3 cellular contexts compared by ENCODE assay signal in the genomic region with DNA sequence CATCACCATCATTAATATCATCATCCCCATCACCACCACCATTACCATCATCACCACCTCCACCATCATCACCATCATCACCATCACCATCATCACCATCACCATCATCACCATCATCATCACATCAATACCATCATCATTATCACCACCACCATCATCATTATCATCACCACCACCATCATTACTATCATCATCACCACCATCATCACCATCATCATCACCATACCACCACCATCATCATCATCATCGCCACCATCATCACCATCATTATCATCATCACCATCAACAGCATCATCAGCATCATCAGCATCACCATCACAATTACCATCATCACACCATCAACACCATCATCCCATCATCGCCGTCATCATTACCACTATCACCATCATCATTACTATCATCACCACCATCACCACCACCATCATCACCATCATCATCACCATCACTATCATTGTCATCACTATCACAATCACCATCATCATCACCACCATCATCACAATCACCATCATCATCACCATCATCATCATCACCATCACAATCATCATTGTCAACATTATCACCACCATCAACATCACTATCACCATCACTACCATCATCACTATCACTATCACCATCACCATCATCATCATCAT.
TF ChIP-seq lines count a peak whose summit lies in the region.

No MANE protein-coding gene starts in this region.

TF ChIP-seq in HepG2, 621 proteins besides CTCF, POLR2A, EP300 and RAD21:
- TF ChIP-seq SAP130 (CRISPR knock-in tag; IDR thresholded peaks at IDR 0.05; ENCODE audit: low read depth) (no peak), ATF7 (IDR thresholded peaks at IDR 0.05) (0 out of 2 replicates have a peak, but pooled peaks have one; percentile 2), ATF7 (CRISPR knock-in tag; IDR thresholded peaks at IDR 0.05) (no peak), ZNF496 (CRISPR knock-in tag; IDR thresholded peaks at IDR 0.05; ENCODE audit: insufficient replicate concordance) (no peak), CREB1 (IDR thresholded peaks at IDR 0.05) (peak; percentile 98), CREB1 (CRISPR knock-in tag; IDR thresholded peaks at IDR 0.05) (no peak)

TF ChIP-seq in GM12878, 131 proteins besides CTCF, POLR2A, EP300 and RAD21 (continues in another document):
- TF ChIP-seq, protein P1, sequence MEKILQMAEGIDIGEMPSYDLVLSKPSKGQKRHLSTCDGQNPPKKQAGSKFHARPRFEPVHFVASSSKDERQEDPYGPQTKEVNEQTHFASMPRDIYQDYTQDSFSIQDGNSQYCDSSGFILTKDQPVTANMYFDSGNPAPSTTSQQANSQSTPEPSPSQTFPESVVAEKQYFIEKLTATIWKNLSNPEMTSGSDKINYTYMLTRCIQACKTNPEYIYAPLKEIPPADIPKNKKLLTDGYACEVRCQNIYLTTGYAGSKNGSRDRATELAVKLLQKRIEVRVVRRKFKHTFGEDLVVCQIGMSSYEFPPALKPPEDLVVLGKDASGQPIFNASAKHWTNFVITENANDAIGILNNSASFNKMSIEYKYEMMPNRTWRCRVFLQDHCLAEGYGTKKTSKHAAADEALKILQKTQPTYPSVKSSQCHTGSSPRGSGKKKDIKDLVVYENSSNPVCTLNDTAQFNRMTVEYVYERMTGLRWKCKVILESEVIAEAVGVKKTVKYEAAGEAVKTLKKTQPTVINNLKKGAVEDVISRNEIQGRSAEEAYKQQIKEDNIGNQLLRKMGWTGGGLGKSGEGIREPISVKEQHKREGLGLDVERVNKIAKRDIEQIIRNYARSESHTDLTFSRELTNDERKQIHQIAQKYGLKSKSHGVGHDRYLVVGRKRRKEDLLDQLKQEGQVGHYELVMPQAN (conservative IDR thresholded peaks at IDR 0.05): no peak
- TF ChIP-seq GATAD2B (conservative IDR thresholded peaks at IDR 0.05; ENCODE audit: low read depth) (no peak), SREBF2 (IDR thresholded peaks at IDR 0.05; ENCODE audit: low read length) (no peak), POLR2AphosphoS5 (IDR thresholded peaks at IDR 0.05; ENCODE audit: low read length) (no peak), PML (IDR thresholded peaks at IDR 0.05; ENCODE audit: low read length) (no peak), RCOR1 (conservative IDR thresholded peaks at IDR 0.05; ENCODE audit: low read depth, low read length) (no peak), ZSCAN29 (IDR thresholded peaks at IDR 0.05) (no peak), MTA3 (IDR thresholded peaks at IDR 0.05; ENCODE audit: borderline replicate concordance, low read length) (no peak), TARDBP (IDR thresholded peaks at IDR 0.05; ENCODE audit: borderline replicate concordance) (no peak), SREBF1 (IDR thresholded peaks at IDR 0.05; ENCODE audit: low read length) (no peak), GABPA (IDR thresholded peaks at IDR 0.05; ENCODE audit: low read depth) (no peak), ATF7 (IDR thresholded peaks at IDR 0.05; ENCODE audit: low read depth) (no peak), ZBED1 (IDR thresholded peaks at IDR 0.05; ENCODE audit: borderline replicate concordance) (no peak)
- TF ChIP-seq, protein P2, sequence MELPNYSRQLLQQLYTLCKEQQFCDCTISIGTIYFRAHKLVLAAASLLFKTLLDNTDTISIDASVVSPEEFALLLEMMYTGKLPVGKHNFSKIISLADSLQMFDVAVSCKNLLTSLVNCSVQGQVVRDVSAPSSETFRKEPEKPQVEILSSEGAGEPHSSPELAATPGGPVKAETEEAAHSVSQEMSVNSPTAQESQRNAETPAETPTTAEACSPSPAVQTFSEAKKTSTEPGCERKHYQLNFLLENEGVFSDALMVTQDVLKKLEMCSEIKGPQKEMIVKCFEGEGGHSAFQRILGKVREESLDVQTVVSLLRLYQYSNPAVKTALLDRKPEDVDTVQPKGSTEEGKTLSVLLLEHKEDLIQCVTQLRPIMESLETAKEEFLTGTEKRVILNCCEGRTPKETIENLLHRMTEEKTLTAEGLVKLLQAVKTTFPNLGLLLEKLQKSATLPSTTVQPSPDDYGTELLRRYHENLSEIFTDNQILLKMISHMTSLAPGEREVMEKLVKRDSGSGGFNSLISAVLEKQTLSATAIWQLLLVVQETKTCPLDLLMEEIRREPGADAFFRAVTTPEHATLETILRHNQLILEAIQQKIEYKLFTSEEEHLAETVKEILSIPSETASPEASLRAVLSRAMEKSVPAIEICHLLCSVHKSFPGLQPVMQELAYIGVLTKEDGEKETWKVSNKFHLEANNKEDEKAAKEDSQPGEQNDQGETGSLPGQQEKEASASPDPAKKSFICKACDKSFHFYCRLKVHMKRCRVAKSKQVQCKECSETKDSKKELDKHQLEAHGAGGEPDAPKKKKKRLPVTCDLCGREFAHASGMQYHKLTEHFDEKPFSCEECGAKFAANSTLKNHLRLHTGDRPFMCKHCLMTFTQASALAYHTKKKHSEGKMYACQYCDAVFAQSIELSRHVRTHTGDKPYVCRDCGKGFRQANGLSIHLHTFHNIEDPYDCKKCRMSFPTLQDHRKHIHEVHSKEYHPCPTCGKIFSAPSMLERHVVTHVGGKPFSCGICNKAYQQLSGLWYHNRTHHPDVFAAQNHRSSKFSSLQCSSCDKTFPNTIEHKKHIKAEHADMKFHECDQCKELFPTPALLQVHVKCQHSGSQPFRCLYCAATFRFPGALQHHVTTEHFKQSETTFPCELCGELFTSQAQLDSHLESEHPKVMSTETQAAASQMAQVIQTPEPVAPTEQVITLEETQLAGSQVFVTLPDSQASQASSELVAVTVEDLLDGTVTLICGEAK (IDR thresholded peaks at IDR 0.05; ENCODE audit: borderline replicate concordance): no peak
- TF ChIP-seq, protein P3, sequence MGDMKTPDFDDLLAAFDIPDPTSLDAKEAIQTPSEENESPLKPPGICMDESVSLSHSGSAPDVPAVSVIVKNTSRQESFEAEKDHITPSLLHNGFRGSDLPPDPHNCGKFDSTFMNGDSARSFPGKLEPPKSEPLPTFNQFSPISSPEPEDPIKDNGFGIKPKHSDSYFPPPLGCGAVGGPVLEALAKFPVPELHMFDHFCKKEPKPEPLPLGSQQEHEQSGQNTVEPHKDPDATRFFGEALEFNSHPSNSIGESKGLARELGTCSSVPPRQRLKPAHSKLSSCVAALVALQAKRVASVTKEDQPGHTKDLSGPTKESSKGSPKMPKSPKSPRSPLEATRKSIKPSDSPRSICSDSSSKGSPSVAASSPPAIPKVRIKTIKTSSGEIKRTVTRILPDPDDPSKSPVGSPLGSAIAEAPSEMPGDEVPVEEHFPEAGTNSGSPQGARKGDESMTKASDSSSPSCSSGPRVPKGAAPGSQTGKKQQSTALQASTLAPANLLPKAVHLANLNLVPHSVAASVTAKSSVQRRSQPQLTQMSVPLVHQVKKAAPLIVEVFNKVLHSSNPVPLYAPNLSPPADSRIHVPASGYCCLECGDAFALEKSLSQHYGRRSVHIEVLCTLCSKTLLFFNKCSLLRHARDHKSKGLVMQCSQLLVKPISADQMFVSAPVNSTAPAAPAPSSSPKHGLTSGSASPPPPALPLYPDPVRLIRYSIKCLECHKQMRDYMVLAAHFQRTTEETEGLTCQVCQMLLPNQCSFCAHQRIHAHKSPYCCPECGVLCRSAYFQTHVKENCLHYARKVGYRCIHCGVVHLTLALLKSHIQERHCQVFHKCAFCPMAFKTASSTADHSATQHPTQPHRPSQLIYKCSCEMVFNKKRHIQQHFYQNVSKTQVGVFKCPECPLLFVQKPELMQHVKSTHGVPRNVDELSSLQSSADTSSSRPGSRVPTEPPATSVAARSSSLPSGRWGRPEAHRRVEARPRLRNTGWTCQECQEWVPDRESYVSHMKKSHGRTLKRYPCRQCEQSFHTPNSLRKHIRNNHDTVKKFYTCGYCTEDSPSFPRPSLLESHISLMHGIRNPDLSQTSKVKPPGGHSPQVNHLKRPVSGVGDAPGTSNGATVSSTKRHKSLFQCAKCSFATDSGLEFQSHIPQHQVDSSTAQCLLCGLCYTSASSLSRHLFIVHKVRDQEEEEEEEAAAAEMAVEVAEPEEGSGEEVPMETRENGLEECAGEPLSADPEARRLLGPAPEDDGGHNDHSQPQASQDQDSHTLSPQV (IDR thresholded peaks at IDR 0.05): no peak
- TF ChIP-seq, protein P4, sequence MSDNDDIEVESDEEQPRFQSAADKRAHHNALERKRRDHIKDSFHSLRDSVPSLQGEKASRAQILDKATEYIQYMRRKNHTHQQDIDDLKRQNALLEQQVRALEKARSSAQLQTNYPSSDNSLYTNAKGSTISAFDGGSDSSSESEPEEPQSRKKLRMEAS (IDR thresholded peaks at IDR 0.05; ENCODE audit: low read depth, low read length): no peak

TF ChIP-seq in H1, 55 proteins besides CTCF, POLR2A, EP300 and RAD21:
- no peak for TF ChIP-seq YY1 (IDR thresholded peaks at IDR 0.05; ENCODE audit: low read depth, low read length)
- TF ChIP-seq, protein P5, sequence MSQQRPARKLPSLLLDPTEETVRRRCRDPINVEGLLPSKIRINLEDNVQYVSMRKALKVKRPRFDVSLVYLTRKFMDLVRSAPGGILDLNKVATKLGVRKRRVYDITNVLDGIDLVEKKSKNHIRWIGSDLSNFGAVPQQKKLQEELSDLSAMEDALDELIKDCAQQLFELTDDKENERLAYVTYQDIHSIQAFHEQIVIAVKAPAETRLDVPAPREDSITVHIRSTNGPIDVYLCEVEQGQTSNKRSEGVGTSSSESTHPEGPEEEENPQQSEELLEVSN (IDR thresholded peaks at IDR 0.05): no peak
- no peak for TF ChIP-seq CTBP2 (IDR thresholded peaks at IDR 0.05; ENCODE audit: borderline replicate concordance, insufficient read depth, insufficient read length, low read length)
- no peak for TF ChIP-seq CREB1 (IDR thresholded peaks at IDR 0.05)
- TF ChIP-seq CBX5 (IDR thresholded peaks at IDR 0.05; ENCODE audit: low read depth, low read length): no peak
- TF ChIP-seq SP2 (IDR thresholded peaks at IDR 0.05; ENCODE audit: low read length): no peak
- no peak for TF ChIP-seq SIRT6 (IDR thresholded peaks at IDR 0.05; ENCODE audit: low read length)
- TF ChIP-seq CHD1 (IDR thresholded peaks at IDR 0.05; ENCODE audit: low read depth, low read length): no peak
- no peak for TF ChIP-seq POU5F1 (IDR thresholded peaks at IDR 0.05; ENCODE audit: low read depth, low read length)
- TF ChIP-seq, protein P6, sequence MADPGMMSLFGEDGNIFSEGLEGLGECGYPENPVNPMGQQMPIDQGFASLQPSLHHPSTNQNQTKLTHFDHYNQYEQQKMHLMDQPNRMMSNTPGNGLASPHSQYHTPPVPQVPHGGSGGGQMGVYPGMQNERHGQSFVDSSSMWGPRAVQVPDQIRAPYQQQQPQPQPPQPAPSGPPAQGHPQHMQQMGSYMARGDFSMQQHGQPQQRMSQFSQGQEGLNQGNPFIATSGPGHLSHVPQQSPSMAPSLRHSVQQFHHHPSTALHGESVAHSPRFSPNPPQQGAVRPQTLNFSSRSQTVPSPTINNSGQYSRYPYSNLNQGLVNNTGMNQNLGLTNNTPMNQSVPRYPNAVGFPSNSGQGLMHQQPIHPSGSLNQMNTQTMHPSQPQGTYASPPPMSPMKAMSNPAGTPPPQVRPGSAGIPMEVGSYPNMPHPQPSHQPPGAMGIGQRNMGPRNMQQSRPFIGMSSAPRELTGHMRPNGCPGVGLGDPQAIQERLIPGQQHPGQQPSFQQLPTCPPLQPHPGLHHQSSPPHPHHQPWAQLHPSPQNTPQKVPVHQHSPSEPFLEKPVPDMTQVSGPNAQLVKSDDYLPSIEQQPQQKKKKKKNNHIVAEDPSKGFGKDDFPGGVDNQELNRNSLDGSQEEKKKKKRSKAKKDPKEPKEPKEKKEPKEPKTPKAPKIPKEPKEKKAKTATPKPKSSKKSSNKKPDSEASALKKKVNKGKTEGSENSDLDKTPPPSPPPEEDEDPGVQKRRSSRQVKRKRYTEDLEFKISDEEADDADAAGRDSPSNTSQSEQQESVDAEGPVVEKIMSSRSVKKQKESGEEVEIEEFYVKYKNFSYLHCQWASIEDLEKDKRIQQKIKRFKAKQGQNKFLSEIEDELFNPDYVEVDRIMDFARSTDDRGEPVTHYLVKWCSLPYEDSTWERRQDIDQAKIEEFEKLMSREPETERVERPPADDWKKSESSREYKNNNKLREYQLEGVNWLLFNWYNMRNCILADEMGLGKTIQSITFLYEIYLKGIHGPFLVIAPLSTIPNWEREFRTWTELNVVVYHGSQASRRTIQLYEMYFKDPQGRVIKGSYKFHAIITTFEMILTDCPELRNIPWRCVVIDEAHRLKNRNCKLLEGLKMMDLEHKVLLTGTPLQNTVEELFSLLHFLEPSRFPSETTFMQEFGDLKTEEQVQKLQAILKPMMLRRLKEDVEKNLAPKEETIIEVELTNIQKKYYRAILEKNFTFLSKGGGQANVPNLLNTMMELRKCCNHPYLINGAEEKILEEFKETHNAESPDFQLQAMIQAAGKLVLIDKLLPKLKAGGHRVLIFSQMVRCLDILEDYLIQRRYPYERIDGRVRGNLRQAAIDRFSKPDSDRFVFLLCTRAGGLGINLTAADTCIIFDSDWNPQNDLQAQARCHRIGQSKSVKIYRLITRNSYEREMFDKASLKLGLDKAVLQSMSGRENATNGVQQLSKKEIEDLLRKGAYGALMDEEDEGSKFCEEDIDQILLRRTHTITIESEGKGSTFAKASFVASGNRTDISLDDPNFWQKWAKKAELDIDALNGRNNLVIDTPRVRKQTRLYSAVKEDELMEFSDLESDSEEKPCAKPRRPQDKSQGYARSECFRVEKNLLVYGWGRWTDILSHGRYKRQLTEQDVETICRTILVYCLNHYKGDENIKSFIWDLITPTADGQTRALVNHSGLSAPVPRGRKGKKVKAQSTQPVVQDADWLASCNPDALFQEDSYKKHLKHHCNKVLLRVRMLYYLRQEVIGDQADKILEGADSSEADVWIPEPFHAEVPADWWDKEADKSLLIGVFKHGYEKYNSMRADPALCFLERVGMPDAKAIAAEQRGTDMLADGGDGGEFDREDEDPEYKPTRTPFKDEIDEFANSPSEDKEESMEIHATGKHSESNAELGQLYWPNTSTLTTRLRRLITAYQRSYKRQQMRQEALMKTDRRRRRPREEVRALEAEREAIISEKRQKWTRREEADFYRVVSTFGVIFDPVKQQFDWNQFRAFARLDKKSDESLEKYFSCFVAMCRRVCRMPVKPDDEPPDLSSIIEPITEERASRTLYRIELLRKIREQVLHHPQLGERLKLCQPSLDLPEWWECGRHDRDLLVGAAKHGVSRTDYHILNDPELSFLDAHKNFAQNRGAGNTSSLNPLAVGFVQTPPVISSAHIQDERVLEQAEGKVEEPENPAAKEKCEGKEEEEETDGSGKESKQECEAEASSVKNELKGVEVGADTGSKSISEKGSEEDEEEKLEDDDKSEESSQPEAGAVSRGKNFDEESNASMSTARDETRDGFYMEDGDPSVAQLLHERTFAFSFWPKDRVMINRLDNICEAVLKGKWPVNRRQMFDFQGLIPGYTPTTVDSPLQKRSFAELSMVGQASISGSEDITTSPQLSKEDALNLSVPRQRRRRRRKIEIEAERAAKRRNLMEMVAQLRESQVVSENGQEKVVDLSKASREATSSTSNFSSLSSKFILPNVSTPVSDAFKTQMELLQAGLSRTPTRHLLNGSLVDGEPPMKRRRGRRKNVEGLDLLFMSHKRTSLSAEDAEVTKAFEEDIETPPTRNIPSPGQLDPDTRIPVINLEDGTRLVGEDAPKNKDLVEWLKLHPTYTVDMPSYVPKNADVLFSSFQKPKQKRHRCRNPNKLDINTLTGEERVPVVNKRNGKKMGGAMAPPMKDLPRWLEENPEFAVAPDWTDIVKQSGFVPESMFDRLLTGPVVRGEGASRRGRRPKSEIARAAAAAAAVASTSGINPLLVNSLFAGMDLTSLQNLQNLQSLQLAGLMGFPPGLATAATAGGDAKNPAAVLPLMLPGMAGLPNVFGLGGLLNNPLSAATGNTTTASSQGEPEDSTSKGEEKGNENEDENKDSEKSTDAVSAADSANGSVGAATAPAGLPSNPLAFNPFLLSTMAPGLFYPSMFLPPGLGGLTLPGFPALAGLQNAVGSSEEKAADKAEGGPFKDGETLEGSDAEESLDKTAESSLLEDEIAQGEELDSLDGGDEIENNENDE (IDR thresholded peaks at IDR 0.05; ENCODE audit: insufficient replicate concordance, low read length): no peak
- TF ChIP-seq CEBPB (IDR thresholded peaks at IDR 0.05; ENCODE audit: low read depth, low read length): no peak
